Comparison of ENCODE assay signal across 2 cellular contexts in genomic region chr3:150766742-150767141, GRCh38.
TF ChIP-seq lines count a peak whose summit lies in the region.

No MANE protein-coding gene starts in this region.

TF ChIP-seq in HCT116, 20 proteins besides CTCF, POLR2A, EP300 and RAD21:
- TF ChIP-seq POLR2AphosphoS5 (IDR thresholded peaks at IDR 0.05; ENCODE audit: low read depth, low read length) (no peak), MAX (IDR thresholded peaks at IDR 0.05) (no peak), EGR1 (IDR thresholded peaks at IDR 0.05; ENCODE audit: low read depth) (0 out of 2 replicates have a peak, but pooled peaks have one; percentile 6)

TF ChIP-seq in GM12878, 131 proteins besides CTCF, POLR2A, EP300 and RAD21:
- TF ChIP-seq FOXM1 (IDR thresholded peaks at IDR 0.05; ENCODE audit: low read depth, low read length) = no peak
- no peak for TF ChIP-seq STAT3 (IDR thresholded peaks at IDR 0.05; ENCODE audit: low read depth, low read length)
- peak; percentile 3; the same call in 1 of the 2 replicates for TF ChIP-seq RELB (IDR thresholded peaks at IDR 0.05; ENCODE audit: low read depth)
- no peak for TF ChIP-seq PRDM15 (CRISPR knock-in tag; IDR thresholded peaks at IDR 0.05)
- peak in 1 of 2 experiments; percentile 76; a peak in 2 of 4 replicates for TF ChIP-seq BHLHE40 (IDR thresholded peaks at IDR 0.05; ENCODE audit: borderline replicate concordance in 1 of 2, low read depth in 2 of 2, low read length in 1 of 2)
- peak; percentile 2; the same call in 1 of the 2 replicates for TF ChIP-seq MTA3 (IDR thresholded peaks at IDR 0.05; ENCODE audit: borderline replicate concordance, low read length)
TF ChIP-seq in GM12878: peak in this region for 3.
